In the genomic region with DNA sequence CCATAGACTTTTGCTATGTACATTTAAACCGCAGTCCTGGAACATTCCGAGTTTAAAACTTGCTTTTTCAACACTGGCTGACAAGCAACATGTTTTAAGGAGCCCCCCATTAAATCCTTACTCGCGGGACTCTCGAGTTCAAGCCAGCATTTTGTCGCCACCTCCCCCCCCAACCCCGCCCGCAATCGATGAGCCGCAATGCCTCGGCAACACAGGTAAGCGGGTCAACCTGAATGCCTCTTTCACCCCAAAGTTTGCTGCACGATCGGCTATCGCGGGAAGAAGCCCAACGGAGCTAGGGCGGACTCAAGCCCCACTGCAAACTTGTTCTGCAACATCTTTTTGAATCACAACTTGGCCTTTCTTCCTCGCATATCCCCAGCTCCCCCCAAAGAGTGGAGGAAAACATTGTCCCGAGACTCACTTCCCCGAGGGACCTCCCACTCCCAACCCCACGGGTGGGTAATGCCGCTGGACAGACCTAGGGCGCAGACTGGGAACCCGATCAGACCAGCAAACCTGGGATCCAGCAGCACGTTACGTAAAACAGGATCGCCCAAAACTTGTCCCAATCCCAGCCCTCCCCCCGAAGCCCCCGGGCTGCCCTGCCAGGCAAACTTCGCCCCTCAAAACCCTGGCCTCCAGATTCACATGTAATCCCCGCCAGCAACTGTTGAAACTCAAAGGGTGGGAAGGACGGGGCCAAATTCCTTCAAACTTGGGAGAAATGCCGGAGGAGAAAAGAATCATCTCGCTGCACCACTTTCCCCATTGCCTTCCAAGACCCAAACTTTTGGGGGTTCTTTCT, we compare ENCODE assay signal across 8 cellular contexts. TPM values are rescaled to one million over a fixed set of nuclear protein-coding genes. Genes with fewer than 3 reads are reported as not detected.
A peak's percentile ranks its signal among the peaks of the same experiment; 100 is the strongest.
DNase-seq lines count a peak whose midpoint lies in the region; ATAC-seq and TF ChIP-seq lines count a peak whose summit lies in the region.

No MANE protein-coding gene starts in this region.

- no peak for TF ChIP-seq POLR2A in prostate gland (IDR thresholded peaks at IDR 0.05)

- H3K4me3 Mint-ChIP-seq in activated CD4-positive, alpha-beta T cell treated with anti-CD3 and anti-CD28 coated beads, Interleukin-2, amount 10 ng/mL, durations not matched to agents 24 days and 14 days, result peak overlapping the region; percentile 93
- peak overlapping the region; percentile 100 for H3K4me3 Mint-ChIP-seq in activated B cell treated with CpG ODN at 0.5 μM for 24 hours

- no peaks in the 10 kb centered on the region for H3K9me3 ChIP-seq in prostate gland

- POLR2A ChIA-PET in activated B cell treated with CpG ODN at 0.5 μM for 24 hours (lab: Charles Lee), result interaction anchor here (0.6 to 19.6 kb wide), 110 partner anchors 7 to 1192 kb away, joined by 3 to 2953 read pairs (median 7); partner anchors contain the start of genes PIGH, SUSD6 and ZFYVE26

- ATAC-seq in activated B cell treated with CpG ODN at 0.5 μM for 24 hours (ENCODE audit: low read depth) (no peak), foreskin keratinocyte (no peak)

- H3K27me3 Mint-ChIP-seq in activated CD4-positive, alpha-beta T cell treated with anti-CD3 and anti-CD28 coated beads, Interleukin-2, amount 10 ng/mL, durations not matched to agents 24 days and 14 days, result no peaks in the 10 kb centered on the region
- no peaks in the 10 kb centered on the region for H3K27me3 Mint-ChIP-seq in activated B cell treated with CpG ODN at 0.5 μM for 24 hours

- H3K27ac Mint-ChIP-seq in activated CD4-positive, alpha-beta T cell treated with anti-CD3 and anti-CD28 coated beads, Interleukin-2, amount 10 ng/mL, durations not matched to agents 24 days and 14 days, result peak overlapping the region; percentile 100
- peak overlapping the region; percentile 99 for H3K27ac Mint-ChIP-seq in activated B cell treated with CpG ODN at 0.5 μM for 24 hours

- H3K4me1 ChIP-seq in foreskin keratinocyte (no peaks in the 10 kb centered on the region), prostate gland (replicated peaks) (no peaks in the 10 kb centered on the region)

- H3K4me3 ChIP-seq in prostate gland, result peak overlapping the region; percentile 86 to 94

- peak; percentile 83 for DNase-seq in activated CD4-positive, alpha-beta T cell treated with anti-CD3 and anti-CD28 coated beads, Interleukin-2, amount 10 ng/mL, durations not matched to agents 24 days and 14 days
- DNase-seq in activated CD4-positive, alpha-beta T cell treated with anti-CD3 and anti-CD28 coated beads for 48 hours, result no peak
- no peak for DNase-seq in activated B cell treated with CpG ODN at 0.5 μM for 24 hours
- no peak for DNase-seq in foreskin keratinocyte
- DNase-seq in prostate gland (ENCODE audit: low spot score), result no peak
- no peak for DNase-seq in NCI-H524 treated with DMSO at 0.1 percent for 48 hours (lab: John Stamatoyannopoulos, UW)
- no peak for DNase-seq in epidermal melanocyte (ENCODE audit: insufficient read length, low spot score)
- DNase-seq in NCI-H1694 (lab: John Stamatoyannopoulos, UW), result no peak

- H3K36me3 Mint-ChIP-seq in activated CD4-positive, alpha-beta T cell treated with anti-CD3 and anti-CD28 coated beads, Interleukin-2, amount 10 ng/mL, durations not matched to agents 24 days and 14 days (ENCODE audit: low read depth), result peaks cover 51% of the 10 kb centered on the region
- H3K36me3 Mint-ChIP-seq in activated B cell treated with CpG ODN at 0.5 μM for 24 hours (ENCODE audit: low read depth), result peaks cover 74% of the 10 kb centered on the region

- WGBS in prostate gland, result under 1% methylated on average over 34 of the region's 35 CpGs

- CTCF ChIA-PET in activated B cell treated with CpG ODN at 0.5 μM for 24 hours (lab: Charles Lee), result interaction anchor here (1.0 to 9.4 kb wide), 3 partner anchors 24 to 543 kb away, joined by 3 to 121 read pairs (median 79); no protein-coding TSS in a partner anchor

- no peaks in the 10 kb centered on the region for H3K9me3 Mint-ChIP-seq in activated CD4-positive, alpha-beta T cell treated with anti-CD3 and anti-CD28 coated beads, Interleukin-2, amount 10 ng/mL, durations not matched to agents 24 days and 14 days
- H3K9me3 Mint-ChIP-seq in activated B cell treated with CpG ODN at 0.5 μM for 24 hours, result no peaks in the 10 kb centered on the region

- peaks cover 58% of the 10 kb centered on the region for H3K4me1 Mint-ChIP-seq in activated CD4-positive, alpha-beta T cell treated with anti-CD3 and anti-CD28 coated beads, Interleukin-2, amount 10 ng/mL, durations not matched to agents 24 days and 14 days
- H3K4me1 Mint-ChIP-seq in activated B cell treated with CpG ODN at 0.5 μM for 24 hours, result peaks cover 39% of the 10 kb centered on the region

- peak overlapping the region; percentile 99 for H3K27ac ChIP-seq in foreskin keratinocyte
- peak overlapping the region; percentile 99 to 100 for H3K27ac ChIP-seq in prostate gland

- TF ChIP-seq CTCF in activated B cell treated with CpG ODN at 0.5 μM for 24 hours (IDR thresholded peaks at IDR 0.05), result no peak
- no peak for TF ChIP-seq CTCF in foreskin keratinocyte (conservative IDR thresholded peaks at IDR 0.05)
- TF ChIP-seq CTCF in prostate gland (IDR thresholded peaks at IDR 0.05), result no peak

- intact Hi-C loops in activated CD4-positive, alpha-beta T cell treated with anti-CD3 and anti-CD28 coated beads, Interleukin-2, amount 10 ng/mL, durations not matched to agents 24 days and 14 days (cut with micrococcal nuclease), result loop anchor here (5.0 to 10.0 kb wide), 3 partner anchors 185 to 823 kb away; partner anchors contain the start of genes ACTN1 and SUSD6
- intact Hi-C loops in activated B cell treated with CpG ODN at 0.5 μM for 24 hours (cut with micrococcal nuclease) (loop anchor here (2.0 kb wide), 1 partner anchor 315 kb away; no protein-coding TSS in a partner anchor), prostate gland (cut with DNase I) (loop anchor here (2.0 to 5.0 kb wide), 3 partner anchors 245 to 543 kb away; no protein-coding TSS in a partner anchor)

- peaks cover 7 to 14% of the 10 kb centered on the region in 2 donors for H3K36me3 ChIP-seq in prostate gland

- no peaks in the 10 kb centered on the region for H3K27me3 ChIP-seq in foreskin keratinocyte
- no peaks in the 10 kb centered on the region for H3K27me3 ChIP-seq in prostate gland (replicated peaks; ENCODE audit: insufficient read depth)

RNA-seq across cellular contexts. Expression of gene ZFP36L1, which starts 0.6 kb away (rescaled TPM):
- total RNA-seq in activated CD4-positive, alpha-beta T cell treated with anti-CD3 and anti-CD28 coated beads, Interleukin-2, amount 10 ng/mL, durations not matched to agents 24 days and 14 days, result 106 TPM in 2 replicates
- total RNA-seq in activated B cell treated with CpG ODN at 0.5 μM for 24 hours (814 and 884 TPM in 2 replicates), foreskin keratinocyte (169 and 246 TPM in 2 replicates), prostate gland (100 to 1,000 TPM; 359 to 556 TPM)
- polyA plus RNA-seq in foreskin keratinocyte, result 108 and 116 TPM in 2 replicates
